Comparison of ENCODE assay signal across 8 cellular contexts in genomic region chr1:248838357-248839167, GRCh38. TPM values are rescaled to one million over a fixed set of nuclear protein-coding genes. Genes with fewer than 3 reads are reported as not detected.
DNase-seq lines count a peak whose midpoint lies in the region; ATAC-seq and TF ChIP-seq lines count a peak whose summit lies in the region.

No MANE protein-coding gene starts in this region.

- peaks cover 0 to 20% of the 10 kb centered on the region in 2 donors for H3K4me1 ChIP-seq in adrenal gland (replicated peaks in 1 of 2)

- no peak overlapping the region for H3K4me3 Mint-ChIP-seq in progenitor cell of endocrine pancreas (ENCODE audit: low read depth)

- H3K9me3 Mint-ChIP-seq in progenitor cell of endocrine pancreas (ENCODE audit: low read depth) = no peaks in the 10 kb centered on the region

- no peaks in the 10 kb centered on the region for H3K27me3 ChIP-seq in adrenal gland

- peaks cover 3% of the 10 kb centered on the region for H3K27me3 Mint-ChIP-seq in progenitor cell of endocrine pancreas

- intact Hi-C loops in adrenal gland (cut with DNase I) (no loop called here), left cardiac atrium (cut with DNase I) (loop anchor here in 1 of 2 donors (1.0 kb wide), 1 partner anchor 20 kb away; no protein-coding TSS in a partner anchor)

- TF ChIP-seq CTCF in GM12875 (IDR thresholded peaks at IDR 0.05; ENCODE audit: borderline replicate concordance, insufficient read depth, low read depth, low read length) (no peak), adrenal gland (IDR thresholded peaks at IDR 0.05) (no peak), progenitor cell of endocrine pancreas (IDR thresholded peaks at IDR 0.05; ENCODE audit: unreplicated experiment) (no peak)

- no peaks in the 10 kb centered on the region for H3K36me3 ChIP-seq in adrenal gland (replicated peaks in 1 of 2)

- H3K36me3 Mint-ChIP-seq in progenitor cell of endocrine pancreas (ENCODE audit: insufficient read depth) = no peaks in the 10 kb centered on the region

- H3K4me3 ChIP-seq in GM12875 (ENCODE audit: low read depth, low read length) (peak overlapping the region; percentile 100), adrenal gland (peak overlapping the region; percentile 27 to 99 (median 87))

- H3K27ac ChIP-seq in adrenal gland = peak overlapping the region; percentile 100

- H3K4me1 Mint-ChIP-seq in progenitor cell of endocrine pancreas (ENCODE audit: low read depth) = peaks cover 10% of the 10 kb centered on the region

- peak overlapping the region; percentile 99 for H3K27ac Mint-ChIP-seq in progenitor cell of endocrine pancreas

- TF ChIP-seq POLR2A in adrenal gland (IDR thresholded peaks at IDR 0.05) = peak; percentile 94 to 96

- H3K9me3 ChIP-seq in adrenal gland (replicated peaks in 1 of 3) = no peaks in the 10 kb centered on the region

- 0 to 2% (median 0%) methylated on average over 23 to 82 of the region's 82 CpGs; no CpG with 5 or more reads in 1 of the 4 donors for WGBS in adrenal gland, 4 donors

- ATAC-seq in HG02623 (IDR thresholded peaks at IDR 0.05; ENCODE audit: unreplicated experiment) (peak; percentile 51), left cardiac atrium (peak; percentile 85 to 88)

- DNase-seq in NCI-H1092 treated with DMSO at 0.1 percent for 48 hours (lab: John Stamatoyannopoulos, UW) (peak; percentile 90), SW480 (ENCODE audit: low spot score) (peak; percentile 90), adrenal gland (peak; percentile 91 to 97 (median 95)), left cardiac atrium (peak; percentile 93), progenitor cell of endocrine pancreas (ENCODE audit: low spot score, unreplicated experiment) (peak; percentile 89), ureter (ENCODE audit: low spot score) (peak; percentile 91)

RNA-seq across cellular contexts. Expression of gene ZNF672, which starts 0.5 kb away (rescaled TPM):
- total RNA-seq in adrenal gland = 10 to 100 TPM; 22.2 to 47.5 (median 32.1) TPM
- 10 to 100 TPM in 2 of 3 donors, 1 to 10 TPM in 1; 9.5 to 14.8 (median 12.5) TPM for polyA plus RNA-seq in adrenal gland
- 10 to 100 TPM; 41.6 to 42.2 TPM for total RNA-seq in left cardiac atrium
- 36.8 and 37.2 TPM in 2 replicates for total RNA-seq in progenitor cell of endocrine pancreas
- total RNA-seq in ureter = 30.1 TPM

RNA-seq across cellular contexts. Expression of gene SH3BP5L, which starts 12.8 kb away (rescaled TPM):
- total RNA-seq in adrenal gland (10 to 100 TPM; 19.3 to 36.9 (median 26.5) TPM), left cardiac atrium (10 to 100 TPM; 15.1 to 18.5 TPM), progenitor cell of endocrine pancreas (32.5 and 35.1 TPM in 2 replicates), ureter (21.7 TPM)
- 10 to 100 TPM; 15.4 to 29.2 (median 16.9) TPM for polyA plus RNA-seq in adrenal gland

RNA-seq across cellular contexts. Expression of gene ZNF692, which starts 20.3 kb away (rescaled TPM):
- total RNA-seq in adrenal gland = 10 to 100 TPM; 11.5 to 70.2 (median 30.4) TPM
- polyA plus RNA-seq in adrenal gland = 100 to 1,000 TPM in 2 of 3 donors, 10 to 100 TPM in 1; 10.3 to 366 (median 155) TPM
- 10 to 100 TPM; 16.3 to 22.3 TPM for total RNA-seq in left cardiac atrium
- 107 and 109 TPM in 2 replicates for total RNA-seq in progenitor cell of endocrine pancreas
- total RNA-seq in ureter = 71.0 TPM

Comparison
In these comparisons a context has a peak if more than half of its experiments do, and no peak if none do; other contexts are left out.
1. Peak in every context shown above with its lines: DNase-seq, ATAC-seq, H3K4me3 ChIP-seq and H3K27ac ChIP-seq.